Comparison of ENCODE assay signal across 14 cellular contexts in genomic region chr1:71780681-71781080, GRCh38.
DNase-seq lines count a peak whose midpoint lies in the region; ATAC-seq, FAIRE-seq and TF ChIP-seq lines count a peak whose summit lies in the region.
"Had no signal": no experiment of that assay in that cellular context is flagged by ENCODE, and none has a peak within 500 bp of the region (broad histone marks: within the 10 kb centered on the region; RNA-seq: fewer than 3 reads in every experiment).

No MANE protein-coding gene starts in this region.

- no peak for TF ChIP-seq POLR2A in GM12892 (IDR thresholded peaks at IDR 0.05; ENCODE audit: low read depth, low read length)
- TF ChIP-seq POLR2A in tibial nerve (IDR thresholded peaks at IDR 0.05) = no peak

- H3K9me3 ChIP-seq in tibial nerve = no peaks in the 10 kb centered on the region
- H3K9me3 ChIP-seq: esophagus muscularis mucosa, HAP-1 had no signal

- H3K27ac ChIP-seq in tibial nerve = no peak overlapping the region
- H3K27ac ChIP-seq: esophagus muscularis mucosa, skin epidermis had no signal

- H3K4me3 ChIP-seq in tibial nerve = no peak overlapping the region
- H3K4me3 ChIP-seq: esophagus muscularis mucosa, HAP-1, skin epidermis had no signal

- peak; percentile 55 for DNase-seq in Daoy (ENCODE audit: low read depth)
- DNase-seq in MV-4-11 (lab: John Stamatoyannopoulos, UW) = peak; percentile 16
- no peak for DNase-seq in GM12892 (ENCODE audit: insufficient read length)
- DNase-seq in iPS-NIHi7 (ENCODE audit: extremely low spot score) = no peak
- no peak for DNase-seq in tibial nerve (ENCODE audit: low spot score in 2 of 2)
- no peak for DNase-seq in GM19238 (ENCODE audit: insufficient read length, low spot score)
- DNase-seq: central memory CD4-positive, alpha-beta T cell; immature natural killer cell; Right ventricle myocardium superior had no signal

- H3K27me3 ChIP-seq in tibial nerve = no peaks in the 10 kb centered on the region
- H3K27me3 ChIP-seq: esophagus muscularis mucosa had no signal

- H3K4me1 ChIP-seq in tibial nerve = peaks cover 0 to 6% (median 0%) of the 10 kb centered on the region in 4 donors
- H3K4me1 ChIP-seq: HAP-1 had no signal

- FAIRE-seq in GM12892 (lab: Jason Lieb, UNC) = no peak

- TF ChIP-seq EP300 in tibial nerve (IDR thresholded peaks at IDR 0.05) = no peak

- H3K36me3 ChIP-seq in tibial nerve = peaks cover 0 to 4% (median 0%) of the 10 kb centered on the region in 3 donors
- H3K36me3 ChIP-seq: HAP-1 had no signal

- no peak for TF ChIP-seq CTCF in tibial nerve (IDR thresholded peaks at IDR 0.05)

- 92 to 95% methylated on average over 3 of the region's 3 CpGs for WGBS in tibial nerve, 2 donors

- ATAC-seq in GM19035 (IDR thresholded peaks at IDR 0.05; ENCODE audit: unreplicated experiment) = peak; percentile 74
- peak; percentile 90 for ATAC-seq in HG02885 (IDR thresholded peaks at IDR 0.05; ENCODE audit: poor library complexity, unreplicated experiment)

Comparison
In these comparisons a context has a peak if more than half of its experiments do, and no peak if none do; other contexts are left out.
1. DNase-seq: peak in Daoy (single experiment) and MV-4-11 (single experiment); none in GM12892 (single experiment), iPS-NIHi7 (single experiment), tibial nerve (0 of 2) and GM19238 (single experiment).